In the genomic region with DNA sequence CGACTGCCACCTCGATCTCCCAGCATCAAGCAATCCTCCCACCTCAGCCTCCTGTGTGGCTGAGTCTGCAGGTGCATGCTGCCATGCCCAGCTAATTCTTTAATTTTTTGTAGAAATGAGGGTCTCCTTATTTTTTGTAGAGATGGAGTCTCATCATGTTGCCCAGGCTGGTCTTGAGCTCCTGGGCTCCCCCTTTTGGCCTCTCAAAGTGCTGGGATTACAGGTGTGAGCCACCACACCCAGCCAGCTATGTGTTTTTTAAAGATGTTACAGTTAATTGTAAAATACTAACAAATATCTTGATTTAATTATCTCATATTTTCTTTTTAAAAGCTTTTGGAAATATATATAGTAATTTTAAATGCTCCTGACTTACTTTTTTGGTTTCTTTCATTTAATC, we compare ENCODE assay signal across 13 cellular contexts.
DNase-seq lines count a peak whose midpoint lies in the region; ATAC-seq, FAIRE-seq and TF ChIP-seq lines count a peak whose summit lies in the region.
"Had no signal": no experiment of that assay in that cellular context is flagged by ENCODE, and none has a peak within 500 bp of the region (broad histone marks: within the 10 kb centered on the region; RNA-seq: fewer than 3 reads in every experiment).

No MANE protein-coding gene starts in this region.

- CTCF ChIA-PET in HCT116 (lab: Charles Lee): interaction anchor here (1.1 to 4.0 kb wide), 9 partner anchors 8 to 236 kb away, joined by 3 to 22 read pairs (median 5); no protein-coding TSS in a partner anchor
- CTCF ChIA-PET in K562 (lab: Yijun Ruan, JAX; ENCODE audit: low intra/inter-chr PET ratio): interaction anchor here (2.0 kb wide), 1 partner anchor 236 kb away, joined by 16 read pairs; no protein-coding TSS in a partner anchor

- no peaks in the 10 kb centered on the region for H3K27me3 ChIP-seq in GM06990 (replicated peaks; ENCODE audit: control insufficient read depth, insufficient read depth, low read length)
- no peaks in the 10 kb centered on the region for H3K27me3 ChIP-seq in HCT116 (ENCODE audit: insufficient read depth, low read length)
- no peaks in the 10 kb centered on the region for H3K27me3 ChIP-seq in K562 (ENCODE audit: control insufficient read depth in 2 of 2, insufficient read depth in 2 of 2, low read length in 2 of 2)
- no peaks in the 10 kb centered on the region for H3K27me3 ChIP-seq in mesendoderm (ENCODE audit: insufficient read depth, low read length, poor library complexity)

- no peak for FAIRE-seq in K562 (lab: Jason Lieb, UNC)

- ATAC-seq in HCT116 (no peak), K562 (peak; percentile 65), HG03571 (IDR thresholded peaks at IDR 0.05; ENCODE audit: unreplicated experiment) (no peak)

- H2BK15ac ChIP-seq in mesendoderm (replicated peaks; ENCODE audit: low read depth): no peak overlapping the region

- H4K20me1 ChIP-seq in HCT116 (ENCODE audit: insufficient read depth) (no peaks in the 10 kb centered on the region), K562 (replicated peaks; ENCODE audit: control insufficient read depth, insufficient read depth, low read length) (no peaks in the 10 kb centered on the region)

- no peak for TF ChIP-seq POLR2A in HCT116 (IDR thresholded peaks at IDR 0.05; ENCODE audit: borderline replicate concordance, extremely low read depth, insufficient read depth, insufficient read length)
- TF ChIP-seq POLR2A in K562 (conservative IDR thresholded peaks at IDR 0.05): no peak

- no peak overlapping the region for H2BK120ac ChIP-seq in mesendoderm (ENCODE audit: low read depth, low read length)

- peak; percentile 30 for TF ChIP-seq CTCF in GM06990 (IDR thresholded peaks at IDR 0.05; ENCODE audit: insufficient read depth, low read length, poor library complexity, severe bottlenecking)
- peak in 2 of 3 experiments; percentile 39 to 41; a peak in 4 of 6 replicates for TF ChIP-seq CTCF in HCT116 (IDR thresholded peaks at IDR 0.05 in 2 of 3, conservative IDR thresholded peaks at IDR 0.05 in 1 of 3; ENCODE audit: borderline replicate concordance in 1 of 3, insufficient read depth in 1 of 3, low read depth in 2 of 3, low read length in 2 of 3)
- peak in 2 of 3 experiments; percentile 20 to 22; a peak in 1 of 6 replicates for TF ChIP-seq CTCF in K562 (IDR thresholded peaks at IDR 0.05 in 2 of 3, conservative IDR thresholded peaks at IDR 0.05 in 1 of 3; ENCODE audit: insufficient read depth in 2 of 3, low read depth in 1 of 3, low read length in 3 of 3)

- DNase-seq in GM06990 (ENCODE audit: extremely low read depth, insufficient read length) (no peak), HCT116 (ENCODE audit: low read depth, low spot score) (no peak), K562 (ENCODE audit: extremely low read depth in 1 of 4, low spot score in 3 of 4) (no peak), mesendoderm (peak; percentile 13), occipital lobe (lab: John Stamatoyannopoulos, UW) (no peak), AML-193 (lab: John Stamatoyannopoulos, UW) (no peak)
- DNase-seq: activated CD4-positive, alpha-beta T cell treated with anti-CD3 and anti-CD28 coated beads for 48 hours; central memory CD4-positive, alpha-beta T cell; NCI-H1436 treated with DMSO at 0.1 percent for 48 hours; NCI-H345; Right ventricle myocardium superior had no signal

- BruUV-seq in HCT116 (replicated peaks; lab: Mats Ljungman, UMichigan): no TSS peak
- BruUV-seq in K562 (replicated peaks; lab: Mats Ljungman, UMichigan): no TSS peak

- no peaks in the 10 kb centered on the region for H3K9me1 ChIP-seq in K562 (ENCODE audit: control insufficient read depth, insufficient read depth, low read length)

- no peak overlapping the region for H3K56ac ChIP-seq in mesendoderm (ENCODE audit: low read length)

- no peak overlapping the region for H3K4ac ChIP-seq in mesendoderm (ENCODE audit: low read depth, low read length)

- H3K36me3 ChIP-seq in GM06990 (ENCODE audit: control insufficient read depth, insufficient read depth, low read length): no peaks in the 10 kb centered on the region
- H3K36me3 ChIP-seq in HCT116 (ENCODE audit: control insufficient read depth in 1 of 2, insufficient read depth in 2 of 2, low read length in 2 of 2): no peaks in the 10 kb centered on the region
- H3K36me3 ChIP-seq in K562 (ENCODE audit: control insufficient read depth, insufficient read depth, low read length): no peaks in the 10 kb centered on the region
- no peaks in the 10 kb centered on the region for H3K36me3 ChIP-seq in mesendoderm (ENCODE audit: control insufficient read depth, insufficient read depth, low read length)
- H3K36me3 ChIP-seq: thoracic aorta had no signal

- H3K18ac ChIP-seq in mesendoderm (ENCODE audit: low read length): no peak overlapping the region

- no peak for TF ChIP-seq EP300 in K562 (IDR thresholded peaks at IDR 0.05; ENCODE audit: low read length)

- no peak overlapping the region for H2AFZ ChIP-seq in HCT116 (ENCODE audit: low read depth, low read length, poor library complexity, severe bottlenecking)
- no peak overlapping the region for H2AFZ ChIP-seq in K562 (ENCODE audit: low read depth, low read length)

- H2BK5ac ChIP-seq in mesendoderm (ENCODE audit: low read length): no peak overlapping the region

- no peak overlapping the region for H3K23ac ChIP-seq in mesendoderm (ENCODE audit: low read length)

- in situ Hi-C loops in K562 (cut with MboI): no loop called here

- TF ChIP-seq RAD21 in HCT116 (IDR thresholded peaks at IDR 0.05; ENCODE audit: low read depth): no peak
- TF ChIP-seq RAD21 in K562 (CRISPR knock-in tag; conservative IDR thresholded peaks at IDR 0.05 in 1 of 2, IDR thresholded peaks at IDR 0.05 in 1 of 2): no peak

- no peak overlapping the region for H3K4me3 ChIP-seq in GM06990 (replicated peaks; ENCODE audit: low read depth, low read length)
- H3K4me3 ChIP-seq in HCT116 (replicated peaks in 1 of 2; ENCODE audit: low read depth in 1 of 2, low read length in 2 of 2): no peak overlapping the region
- no peak overlapping the region for H3K4me3 ChIP-seq in K562
- no peak overlapping the region for H3K4me3 ChIP-seq in mesendoderm (ENCODE audit: low read length)
- H3K4me3 ChIP-seq: thoracic aorta had no signal

- WGBS in K562 (ENCODE audit: insufficient coverage, low coverage, missing lambda C conversion rate): 83% methylated on average over 2 of the region's 2 CpGs
- WGBS in mesendoderm (ENCODE audit: extremely low coverage, insufficient coverage, low lambda C conversion rate): no CpG with 5 or more reads among the region's 2 CpGs

- no peak overlapping the region for H4K5ac ChIP-seq in mesendoderm (ENCODE audit: low read length)

- H2AK5ac ChIP-seq in mesendoderm (ENCODE audit: low read length): no peak overlapping the region

- no peaks in the 10 kb centered on the region for H3K79me1 ChIP-seq in mesendoderm (ENCODE audit: low read length)

- H4K8ac ChIP-seq in mesendoderm (ENCODE audit: low read depth, low read length): no peak overlapping the region

- no peaks in the 10 kb centered on the region for H3K9me2 ChIP-seq in HCT116 (ENCODE audit: insufficient read depth)

- RAD21 ChIA-PET in HCT116 (lab: Charles Lee; ENCODE audit: low non-redundant PET in 1 of 2, low total read pairs in 2 of 2, uncharacterized antibody in 2 of 2, unreplicated experiment in 2 of 2): no interaction called here

- H3K27ac ChIP-seq in HCT116 (ENCODE audit: low read depth, low read length): no peak overlapping the region
- H3K27ac ChIP-seq in K562 (ENCODE audit: extremely low read depth, low read depth, low read length): no peak overlapping the region
- H3K27ac ChIP-seq in mesendoderm (ENCODE audit: low read depth, low read length): no peak overlapping the region

- H3K9ac ChIP-seq in HCT116 (ENCODE audit: low read length): no peak overlapping the region
- no peak overlapping the region for H3K9ac ChIP-seq in K562 (ENCODE audit: insufficient read depth in 1 of 2, low read depth in 2 of 2, low read length in 2 of 2)
- no peak overlapping the region for H3K9ac ChIP-seq in mesendoderm (ENCODE audit: low read length)

- H3K9me3 ChIP-seq in HCT116 (ENCODE audit: control insufficient read depth in 1 of 2, insufficient read depth in 1 of 2, low read depth in 1 of 2, low read length in 2 of 2): no peaks in the 10 kb centered on the region
- H3K9me3 ChIP-seq in K562 (replicated peaks; ENCODE audit: control insufficient read depth, insufficient read depth, low read depth, low read length): no peaks in the 10 kb centered on the region
- H3K9me3 ChIP-seq: thoracic aorta had no signal

- H3K4me1 ChIP-seq in HCT116 (ENCODE audit: control insufficient read depth in 1 of 2, insufficient read depth in 2 of 2, low read length in 2 of 2): peaks cover 9 to 19% of the 10 kb centered on the region in 2 experiments; a peak in 3 of 4 replicates
- no peaks in the 10 kb centered on the region for H3K4me1 ChIP-seq in K562 (replicated peaks in 1 of 2; ENCODE audit: control insufficient read depth in 2 of 2, insufficient read depth in 2 of 2, low read length in 2 of 2)
- no peaks in the 10 kb centered on the region for H3K4me1 ChIP-seq in mesendoderm (ENCODE audit: control insufficient read depth, low read depth, low read length)

- H3K79me2 ChIP-seq in HCT116 (ENCODE audit: insufficient read depth, low read length): no peaks in the 10 kb centered on the region
- no peaks in the 10 kb centered on the region for H3K79me2 ChIP-seq in K562 (ENCODE audit: control insufficient read depth, insufficient read depth, low read length)
- H3K79me2 ChIP-seq in mesendoderm (ENCODE audit: control insufficient read depth, insufficient read depth, low read length): no peaks in the 10 kb centered on the region

- H3K4me2 ChIP-seq in HCT116 (ENCODE audit: low read length): peak overlapping the region; percentile 54
- no peak overlapping the region for H3K4me2 ChIP-seq in K562 (ENCODE audit: insufficient read depth, low read length)
- H3K4me2 ChIP-seq in mesendoderm (ENCODE audit: low read length): no peak overlapping the region

- POLR2A ChIA-PET in HCT116 (lab: Charles Lee): no interaction called here
- POLR2A ChIA-PET in K562 (lab: Yijun Ruan, JAX): interaction anchor here (1.7 kb wide), 1 partner anchor 16 kb away, joined by 4 read pairs; no protein-coding TSS in a partner anchor

- intact Hi-C loops in HCT116 (cut with micrococcal nuclease): no loop called here
- intact Hi-C loops in K562 (cut with micrococcal nuclease): no loop called here

TF ChIP-seq in HCT116, 20 proteins besides CTCF, POLR2A, EP300 and RAD21 (continues in another document):
- TF ChIP-seq POLR2AphosphoS5 (IDR thresholded peaks at IDR 0.05; ENCODE audit: low read depth, low read length) (no peak), ZNF274 (IDR thresholded peaks at IDR 0.05; ENCODE audit: low read depth, low read length) (no peak), CEBPB (IDR thresholded peaks at IDR 0.05; ENCODE audit: low read depth) (no peak), JUND (IDR thresholded peaks at IDR 0.05) (no peak), FOSL1 (IDR thresholded peaks at IDR 0.05; ENCODE audit: low read depth) (no peak)

TF ChIP-seq in K562, 482 proteins besides CTCF, POLR2A, EP300 and RAD21 (continues in another document):
- TF ChIP-seq BCOR (IDR thresholded peaks at IDR 0.05): no peak
